ENCODE assay signal across 1 cellular context in genomic region chr20:36591854-36592641, GRCh38.
TF ChIP-seq lines count a peak whose summit lies in the region.

No MANE protein-coding gene starts in this region.

TF ChIP-seq in GM23338, 12 proteins besides CTCF, POLR2A, EP300 and RAD21 (continued from another document):
- TF ChIP-seq ZNF462 (CRISPR knock-in tag; IDR thresholded peaks at IDR 0.05) (no peak), POLR2AphosphoS5 (IDR thresholded peaks at IDR 0.05; ENCODE audit: low read depth) (no peak), JUNB (IDR thresholded peaks at IDR 0.05; ENCODE audit: unreplicated experiment) (no peak), ZNF114 (CRISPR knock-in tag; IDR thresholded peaks at IDR 0.05) (no peak), EZH2phosphoT487 (IDR thresholded peaks at IDR 0.05; ENCODE audit: unreplicated experiment) (no peak), EZH2 (IDR thresholded peaks at IDR 0.05; ENCODE audit: low read depth, unreplicated experiment) (no peak), ZNF331 (CRISPR knock-in tag; IDR thresholded peaks at IDR 0.05; ENCODE audit: low read depth) (no peak), CREB1 (CRISPR knock-in tag; IDR thresholded peaks at IDR 0.05; ENCODE audit: low read depth) (no peak)
